6 cellular contexts compared by ENCODE assay signal in the genomic region with DNA sequence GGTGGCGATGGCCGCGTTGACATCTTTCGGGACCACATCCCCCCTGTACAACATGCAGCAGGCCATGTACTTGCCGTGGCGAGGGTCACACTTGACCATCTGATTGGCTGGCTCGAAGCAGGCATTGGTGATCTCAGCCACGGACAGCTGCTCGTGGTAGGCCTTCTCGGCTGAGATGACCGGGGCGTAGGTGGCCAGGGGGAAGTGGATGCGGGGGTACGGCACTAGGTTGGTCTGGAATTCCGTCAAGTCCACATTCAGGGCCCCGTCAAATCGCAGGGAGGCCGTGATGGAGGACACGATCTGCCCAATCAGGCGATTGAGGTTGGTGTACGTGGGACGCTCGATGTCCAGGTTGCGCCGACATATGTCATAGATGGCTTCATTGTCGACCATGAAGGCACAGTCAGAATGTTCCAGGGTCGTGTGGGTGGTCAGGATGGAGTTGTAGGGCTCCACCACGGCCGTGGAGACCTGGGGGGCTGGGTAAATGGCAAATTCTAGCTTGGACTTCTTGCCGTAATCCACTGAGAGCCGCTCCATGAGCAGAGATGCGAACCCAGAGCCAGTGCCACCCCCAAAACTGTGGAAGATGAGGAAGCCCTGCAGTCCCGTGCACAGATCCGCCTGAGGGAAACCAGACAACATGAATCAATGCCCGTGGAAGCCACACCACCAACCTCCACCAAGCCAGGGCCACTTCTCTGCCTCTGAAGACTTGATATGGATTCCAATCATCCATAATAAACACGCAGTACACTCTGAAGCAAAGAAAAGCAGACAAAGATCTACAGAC. TPM values are rescaled to one million over a fixed set of nuclear protein-coding genes. Genes with fewer than 3 reads are reported as not detected.
"Had no signal": no experiment of that assay in that cellular context is flagged by ENCODE, and none has a peak within 500 bp of the region (broad histone marks: within the 10 kb centered on the region; RNA-seq: fewer than 3 reads in every experiment).

No MANE protein-coding gene starts in this region.

RNA-seq across cellular contexts. Expression of a gene that starts 4.4 kb away (rescaled TPM):
- total RNA-seq: GM23248, H4, H7, HepG2, HFFc6 had no signal
- polyA plus RNA-seq: GM23248, HepG2, IgD-negative memory B cell had no signal
